8 cellular contexts compared by ENCODE assay signal in genomic region chr17:68200689-68201424, GRCh38. TPM values are rescaled to one million over a fixed set of nuclear protein-coding genes. Genes with fewer than 3 reads are reported as not detected.
DNase-seq lines count a peak whose midpoint lies in the region; ATAC-seq, FAIRE-seq and TF ChIP-seq lines count a peak whose summit lies in the region.

No MANE protein-coding gene starts in this region.

- H3K4me3 ChIP-seq in choroid plexus epithelial cell (ENCODE audit: low read depth, low read length) (peak overlapping the region; percentile 18), liver (ENCODE audit: low read depth in 1 of 3, low read length in 3 of 3) (peak overlapping the region in 2 of 3 donors; percentile 31 to 59)

- peaks cover 28 to 51% (median 39%) of the 10 kb centered on the region in 4 donors for H3K4me1 ChIP-seq in liver (ENCODE audit: control insufficient read depth in 4 of 4, insufficient read depth in 4 of 4, low read length in 3 of 4)

- TF ChIP-seq CTCF in D721Med (IDR thresholded peaks at IDR 0.05; ENCODE audit: insufficient read depth, missing control alignments) (peak; percentile 85), choroid plexus epithelial cell (conservative IDR thresholded peaks at IDR 0.05; ENCODE audit: low read depth, low read length) (peak; percentile 81), liver (IDR thresholded peaks at IDR 0.05; ENCODE audit: low read depth, low read length, missing input control) (peak; percentile 75)

- no peaks in the 10 kb centered on the region for H3K9me3 ChIP-seq in liver (ENCODE audit: control insufficient read depth in 4 of 4, low read length in 3 of 4)

- peak; percentile 34 for ATAC-seq in HG02759 (IDR thresholded peaks at IDR 0.05; ENCODE audit: unreplicated experiment)
- no peak for ATAC-seq in GM18873 (IDR thresholded peaks at IDR 0.05; ENCODE audit: low FRiP score, unreplicated experiment)

- peak; percentile 63 to 77 for TF ChIP-seq RAD21 in liver (IDR thresholded peaks at IDR 0.05)

- no peak overlapping the region for H3K9ac ChIP-seq in liver (ENCODE audit: low read depth in 1 of 2, low read length in 2 of 2)

- WGBS in liver = 5% methylated on average over 31 of the region's 31 CpGs

- H3K36me3 ChIP-seq in liver (ENCODE audit: control insufficient read depth in 4 of 4, insufficient read depth in 3 of 4, low read depth in 1 of 4, low read length in 3 of 4) = no peaks in the 10 kb centered on the region

- peak; percentile 41 for DNase-seq in D721Med (ENCODE audit: insufficient read length, low spot score)
- DNase-seq in NCI-H446 treated with DMSO at 0.1 percent for 48 hours (lab: John Stamatoyannopoulos, UW) = peak; percentile 47
- DNase-seq in activated CD4-positive, alpha-beta T cell treated with anti-CD3 and anti-CD28 coated beads for 24 hours (ENCODE audit: low read depth in 2 of 2) = peak; percentile 68 to 71
- DNase-seq in choroid plexus epithelial cell (ENCODE audit: low read depth) = peak; percentile 70
- peak; percentile 78 for DNase-seq in stimulated activated CD4-positive, alpha-beta T cell treated with anti-CD3 and anti-CD28 coated beads, Interleukin-4, amount 100 ng/mL, for 24 hours

- peaks cover 3 to 15% (median 8%) of the 10 kb centered on the region in 4 donors for H3K27me3 ChIP-seq in liver (ENCODE audit: control insufficient read depth in 4 of 4, insufficient read depth in 4 of 4, low read length in 3 of 4)

- no peak overlapping the region for H3K27ac ChIP-seq in liver (ENCODE audit: low read depth in 1 of 2, low read length in 2 of 2)

- FAIRE-seq in D721Med (lab: Jason Lieb, UNC) = no peak

TF ChIP-seq in liver, 16 proteins besides CTCF, POLR2A, EP300 and RAD21:
- no peak for TF ChIP-seq YY1 (IDR thresholded peaks at IDR 0.05)
- peak; percentile 14 for TF ChIP-seq NR2F2 (IDR thresholded peaks at IDR 0.05)
- TF ChIP-seq HNF4G (IDR thresholded peaks at IDR 0.05) = no peak

RNA-seq across cellular contexts. Expression of gene AMZ2, which starts 47.0 kb away (rescaled TPM):
- total RNA-seq in liver = 10 to 100 TPM; 11.6 to 15.5 TPM
- polyA plus RNA-seq in liver = 10 to 100 TPM; 19.1 to 19.6 TPM
